ENCODE assay signal across 1 cellular context in the genomic region with DNA sequence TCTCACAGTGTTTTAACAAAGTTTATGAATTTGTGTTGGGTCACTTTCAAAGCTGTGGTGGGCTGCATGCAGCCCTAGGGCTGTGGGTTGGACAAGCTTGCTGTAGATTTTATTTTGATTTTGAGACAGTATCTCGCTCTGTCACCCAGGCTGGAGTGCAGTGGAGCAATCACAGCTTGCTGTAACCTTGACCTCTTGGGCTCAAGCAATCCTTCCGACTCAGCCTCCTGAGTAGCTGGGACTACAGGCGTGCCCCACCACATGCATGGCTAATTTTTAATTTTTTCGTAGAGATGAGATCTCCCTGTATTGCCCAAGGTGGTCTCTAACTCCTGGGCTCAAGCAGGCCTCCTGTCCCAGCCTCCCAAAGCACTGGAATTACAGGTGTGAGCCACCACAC.
TF ChIP-seq lines count a peak whose summit lies in the region.

No MANE protein-coding gene starts in this region.

TF ChIP-seq in HCT116, 20 proteins besides CTCF, POLR2A, EP300 and RAD21:
- no peak for TF ChIP-seq POLR2AphosphoS5 (IDR thresholded peaks at IDR 0.05; ENCODE audit: low read depth, low read length)
- TF ChIP-seq, protein P1, sequence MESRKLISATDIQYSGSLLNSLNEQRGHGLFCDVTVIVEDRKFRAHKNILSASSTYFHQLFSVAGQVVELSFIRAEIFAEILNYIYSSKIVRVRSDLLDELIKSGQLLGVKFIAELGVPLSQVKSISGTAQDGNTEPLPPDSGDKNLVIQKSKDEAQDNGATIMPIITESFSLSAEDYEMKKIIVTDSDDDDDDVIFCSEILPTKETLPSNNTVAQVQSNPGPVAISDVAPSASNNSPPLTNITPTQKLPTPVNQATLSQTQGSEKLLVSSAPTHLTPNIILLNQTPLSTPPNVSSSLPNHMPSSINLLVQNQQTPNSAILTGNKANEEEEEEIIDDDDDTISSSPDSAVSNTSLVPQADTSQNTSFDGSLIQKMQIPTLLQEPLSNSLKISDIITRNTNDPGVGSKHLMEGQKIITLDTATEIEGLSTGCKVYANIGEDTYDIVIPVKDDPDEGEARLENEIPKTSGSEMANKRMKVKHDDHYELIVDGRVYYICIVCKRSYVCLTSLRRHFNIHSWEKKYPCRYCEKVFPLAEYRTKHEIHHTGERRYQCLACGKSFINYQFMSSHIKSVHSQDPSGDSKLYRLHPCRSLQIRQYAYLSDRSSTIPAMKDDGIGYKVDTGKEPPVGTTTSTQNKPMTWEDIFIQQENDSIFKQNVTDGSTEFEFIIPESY (IDR thresholded peaks at IDR 0.05; ENCODE audit: extremely low read depth, insufficient replicate concordance, low read length): no peak
- no peak for TF ChIP-seq TCF7L2 (IDR thresholded peaks at IDR 0.05; ENCODE audit: borderline replicate concordance, extremely low read depth, insufficient read depth, insufficient read length)
- no peak for TF ChIP-seq YY1 (IDR thresholded peaks at IDR 0.05; ENCODE audit: extremely low read depth, insufficient replicate concordance, low read depth, low read length)
